In genomic region chr16:14462811-14463210, GRCh38 we compare ENCODE assay signal across 26 cellular contexts.
A peak's percentile ranks its signal among the peaks of the same experiment; 100 is the strongest.
DNase-seq lines count a peak whose midpoint lies in the region; ATAC-seq, FAIRE-seq and TF ChIP-seq lines count a peak whose summit lies in the region.
"Had no signal": no experiment of that assay in that cellular context is flagged by ENCODE, and none has a peak within 500 bp of the region (broad histone marks: within the 10 kb centered on the region; RNA-seq: fewer than 3 reads in every experiment).

No MANE protein-coding gene starts in this region.

- H3K27me3 ChIP-seq in SJCRH30: no peaks in the 10 kb centered on the region
- H3K27me3 ChIP-seq: esophagus squamous epithelium had no signal

- H3K4me1 Mint-ChIP-seq in activated naive CD8-positive, alpha-beta T cell treated with anti-CD3 and anti-CD28 coated beads, Interleukin-2, amount 50 U/mL, for 24 hours: no peaks in the 10 kb centered on the region
- H3K4me1 Mint-ChIP-seq: CD14-positive monocyte had no signal

- TF ChIP-seq CTCF in RWPE1 (conservative IDR thresholded peaks at IDR 0.05; ENCODE audit: low read depth): no peak

- H3K4me1 ChIP-seq in SJCRH30: peaks cover 6% of the 10 kb centered on the region
- H3K4me1 ChIP-seq: esophagus squamous epithelium had no signal

- no peaks in the 10 kb centered on the region for H3K36me3 ChIP-seq in SJCRH30
- H3K36me3 ChIP-seq: HAP-1 had no signal

- H3K27ac Mint-ChIP-seq in activated naive CD8-positive, alpha-beta T cell treated with anti-CD3 and anti-CD28 coated beads, Interleukin-2, amount 50 U/mL, for 24 hours: no peak overlapping the region
- H3K27ac Mint-ChIP-seq: activated CD8-positive, alpha-beta T cell treated with anti-CD3 and anti-CD28 coated beads, Interleukin-2, amount 10 ng/mL, durations not matched to agents 7 days and 5 days; CD14-positive monocyte; type B pancreatic cell had no signal

- H3K4me3 Mint-ChIP-seq in activated naive CD8-positive, alpha-beta T cell treated with anti-CD3 and anti-CD28 coated beads, Interleukin-2, amount 50 U/mL, for 24 hours: no peak overlapping the region
- H3K4me3 Mint-ChIP-seq: activated CD8-positive, alpha-beta T cell treated with anti-CD3 and anti-CD28 coated beads, Interleukin-2, amount 10 ng/mL, durations not matched to agents 7 days and 5 days; CD14-positive monocyte; type B pancreatic cell had no signal

- peak; percentile 75 for FAIRE-seq in H54 (lab: Jason Lieb, UNC)
- FAIRE-seq: GM12892, islet of Langerhans had no signal

- POLR2A ChIA-PET in RWPE1 (lab: Yijun Ruan, JAX; ENCODE audit: low non-redundant PET): no interaction called here

- peak; percentile 46 for ATAC-seq in esophagus mucosa
- no peak for ATAC-seq in activated naive CD8-positive, alpha-beta T cell treated with anti-CD3 and anti-CD28 coated beads, Interleukin-2, amount 50 U/mL, for 24 hours
- ATAC-seq: activated CD4-positive, CD25-positive, alpha-beta regulatory T cell treated with anti-CD3 and anti-CD28 coated beads, Interleukin-2, amount 50 U/mL, for 24 hours; activated CD8-positive, alpha-beta T cell treated with anti-CD3 and anti-CD28 coated beads, Interleukin-2, amount 10 ng/mL, durations not matched to agents 7 days and 5 days had no signal

- peaks cover 11% of the 10 kb centered on the region for H3K9me3 Mint-ChIP-seq in activated naive CD8-positive, alpha-beta T cell treated with anti-CD3 and anti-CD28 coated beads, Interleukin-2, amount 50 U/mL, for 24 hours
- H3K9me3 Mint-ChIP-seq: type B pancreatic cell had no signal

- H3K36me3 Mint-ChIP-seq in activated naive CD8-positive, alpha-beta T cell treated with anti-CD3 and anti-CD28 coated beads, Interleukin-2, amount 50 U/mL, for 24 hours (ENCODE audit: low read depth): peaks cover 52% of the 10 kb centered on the region

- H3K4me3 ChIP-seq in SJCRH30: no peak overlapping the region
- H3K4me3 ChIP-seq: esophagus squamous epithelium, HAP-1, PC-9 had no signal

- in situ Hi-C loops in G401 (cut with HindIII; ENCODE audit: low sequenced_read_pairs): no loop called here

- H3K9me3 ChIP-seq in SJCRH30 (replicated peaks): no peaks in the 10 kb centered on the region
- H3K9me3 ChIP-seq: HAP-1, SK-N-SH had no signal

- H3K27me3 Mint-ChIP-seq in activated naive CD8-positive, alpha-beta T cell treated with anti-CD3 and anti-CD28 coated beads, Interleukin-2, amount 50 U/mL, for 24 hours: no peaks in the 10 kb centered on the region
- H3K27me3 Mint-ChIP-seq: type B pancreatic cell had no signal

- H3K27ac ChIP-seq in RWPE1 (no peak overlapping the region), SJCRH30 (no peak overlapping the region)
- H3K27ac ChIP-seq: esophagus squamous epithelium, PC-9 had no signal

- DNase-seq in H54 (ENCODE audit: insufficient read length, low spot score) (no peak), RWPE1 (ENCODE audit: low spot score) (peak; percentile 14), kidney tubule cell (ENCODE audit: low spot score) (peak; percentile 76), NCI-H524 (lab: John Stamatoyannopoulos, UW) (no peak), SJCRH30 (no peak), G401 (ENCODE audit: low spot score) (no peak)
- no peak for DNase-seq in activated naive CD8-positive, alpha-beta T cell treated with anti-CD3 and anti-CD28 coated beads, Interleukin-2, amount 50 U/mL, for 24 hours
- DNase-seq: activated CD8-positive, alpha-beta T cell treated with anti-CD3 and anti-CD28 coated beads, Interleukin-2, amount 10 ng/mL, durations not matched to agents 7 days and 5 days; activated naive CD4-positive, alpha-beta T cell treated with Interleukin-2 at 50 U/mL for 16 hours; activated T-cell treated with anti-CD3 and anti-CD28 coated beads, Interleukin-2, amount 50 U/mL, for 1 hour; effector CD4-positive, alpha-beta T cell; esophagus squamous epithelium; NCI-H1694; NCI-H2171 treated with DMSO at 0.1 percent for 48 hours; occipital lobe; PC-9; retina; SK-N-SH; T-helper 9 cell had no signal

- CTCF ChIA-PET in RWPE1 (lab: Yijun Ruan, JAX): interaction anchor here (0.8 kb wide), 1 partner anchor 17 kb away, joined by 5 read pairs; no protein-coding TSS in a partner anchor

- no peak for TF ChIP-seq POLR2A in H54 (IDR thresholded peaks at IDR 0.05; ENCODE audit: low read depth, low read length)

Comparison
In these comparisons a context has a peak if more than half of its experiments do, and no peak if none do; other contexts are left out.
1. DNase-seq: peak in RWPE1 (single experiment) and kidney tubule cell (single experiment); none in H54 (single experiment), NCI-H524 (0 of 2), SJCRH30 (0 of 2), activated naive CD8-positive, alpha-beta T cell treated with anti-CD3 and anti-CD28 coated beads, Interleukin-2, amount 50 U/mL, for 24 hours (single experiment) and G401 (single experiment).